ENCODE assay signal across 24 cellular contexts in genomic region chr9:121981118-121981883, GRCh38.
A peak's percentile ranks its signal among the peaks of the same experiment; 100 is the strongest.
DNase-seq lines count a peak whose midpoint lies in the region; ATAC-seq and TF ChIP-seq lines count a peak whose summit lies in the region.
"Had no signal": no experiment of that assay in that cellular context is flagged by ENCODE, and none has a peak within 500 bp of the region (broad histone marks: within the 10 kb centered on the region; RNA-seq: fewer than 3 reads in every experiment).

No MANE protein-coding gene starts in this region.

- H3K27me3 Mint-ChIP-seq in WTC11 (ENCODE audit: low read depth), result peaks cover 69% of the 10 kb centered on the region
- H3K27me3 Mint-ChIP-seq: CD4-positive, alpha-beta memory T cell; CD4-positive, CD25-positive, alpha-beta regulatory T cell; CD8-positive, alpha-beta memory T cell had no signal

- no peak overlapping the region for H3K4me3 ChIP-seq in HEK293 (ENCODE audit: low read depth, low read length)
- no peak overlapping the region for H3K4me3 ChIP-seq in liver (ENCODE audit: low read depth in 1 of 3, low read length in 3 of 3)
- H3K4me3 ChIP-seq: BLaER1, GM12878 had no signal

- H3K9me3 Mint-ChIP-seq in WTC11, result peaks cover 13% of the 10 kb centered on the region

- H3K27me3 ChIP-seq in liver (ENCODE audit: control insufficient read depth in 4 of 4, insufficient read depth in 4 of 4, low read length in 3 of 4), result no peaks in the 10 kb centered on the region
- H3K27me3 ChIP-seq: BE2C, BLaER1 had no signal

- no peak overlapping the region for H3K27ac ChIP-seq in HEK293 (ENCODE audit: extremely low read depth, low read depth, low read length)
- H3K27ac ChIP-seq in liver (ENCODE audit: low read depth in 1 of 2, low read length in 2 of 2), result no peak overlapping the region
- H3K27ac ChIP-seq: BLaER1 had no signal

- TF ChIP-seq CTCF in HEK293 (tag by site-specific recombination; IDR thresholded peaks at IDR 0.05) (no peak), liver (IDR thresholded peaks at IDR 0.05; ENCODE audit: low read depth, low read length, missing input control) (no peak), WTC11 (IDR thresholded peaks at IDR 0.05) (no peak)

- peaks cover 10% of the 10 kb centered on the region for H3K36me3 Mint-ChIP-seq in WTC11

- H3K4me1 Mint-ChIP-seq in WTC11, result no peaks in the 10 kb centered on the region
- H3K4me1 Mint-ChIP-seq: CD14-positive monocyte; CD4-positive, alpha-beta memory T cell; CD4-positive, CD25-positive, alpha-beta regulatory T cell; CD8-positive, alpha-beta memory T cell had no signal

- H3K9ac ChIP-seq in liver (ENCODE audit: low read depth in 1 of 2, low read length in 2 of 2), result no peak overlapping the region
- H3K9ac ChIP-seq: BLaER1 had no signal

- peak in 1 of 2 donors; percentile 12 for TF ChIP-seq RAD21 in liver (IDR thresholded peaks at IDR 0.05)

- DNase-seq in left lobe of liver (ENCODE audit: low spot score), result no peak
- no peak for DNase-seq in WTC11 (ENCODE audit: low spot score)
- no peak for DNase-seq in GM19240 (ENCODE audit: insufficient read length, low spot score)
- DNase-seq: 8988T; ACHN; BE2C; C1 segment of cervical spinal cord; CD4-positive, alpha-beta memory T cell; CD4-positive, CD25-positive, alpha-beta regulatory T cell; CD8-positive, alpha-beta memory T cell; COR-L47; DMS 273 treated with DMSO at 0.1 percent for 48 hours; DMS153; DMS53; DMS79; DND-41; EL; GDM1 had no signal

- peak; percentile 85 for ATAC-seq in left lobe of liver
- ATAC-seq in GM18870 (IDR thresholded peaks at IDR 0.05; ENCODE audit: unreplicated experiment), result no peak
- no peak for ATAC-seq in WTC11
- ATAC-seq: GM12878 had no signal

- H3K4me1 ChIP-seq in HEK293 (ENCODE audit: control insufficient read depth, insufficient read depth, low read length) (no peaks in the 10 kb centered on the region), liver (ENCODE audit: control insufficient read depth in 4 of 4, insufficient read depth in 4 of 4, low read length in 3 of 4) (peaks cover 0 to 8% (median 5%) of the 10 kb centered on the region in 4 donors)
- H3K4me1 ChIP-seq: BE2C had no signal

- WGBS in liver, result 71% methylated on average over 5 of the region's 5 CpGs

- CTCF ChIA-PET in HEK293 (lab: Yijun Ruan, JAX), result interaction anchor here (0.6 to 1.0 kb wide), 5 partner anchors 18 to 431 kb away, joined by 3 to 5 read pairs (median 3); no protein-coding TSS in a partner anchor
- CTCF ChIA-PET in WTC11 (lab: Charles Lee), result interaction anchor here (0.6 kb wide), 1 partner anchor 286 kb away, joined by 3 read pairs; no protein-coding TSS in a partner anchor

- H3K27ac Mint-ChIP-seq in WTC11, result no peak overlapping the region
- H3K27ac Mint-ChIP-seq: CD14-positive monocyte; CD4-positive, alpha-beta memory T cell; CD4-positive, CD25-positive, alpha-beta regulatory T cell; CD8-positive, alpha-beta memory T cell had no signal

- H3K36me3 ChIP-seq in HEK293 (ENCODE audit: control insufficient read depth in 2 of 2, insufficient read depth in 1 of 2, low read length in 2 of 2), result no peaks in the 10 kb centered on the region
- no peaks in the 10 kb centered on the region for H3K36me3 ChIP-seq in liver (ENCODE audit: control insufficient read depth in 4 of 4, insufficient read depth in 3 of 4, low read depth in 1 of 4, low read length in 3 of 4)
- H3K36me3 ChIP-seq: BLaER1 had no signal

- POLR2A ChIA-PET in HEK293 (lab: Yijun Ruan, JAX) (no interaction called here), WTC11 (lab: Charles Lee) (no interaction called here)

- H3K4me3 Mint-ChIP-seq in WTC11, result no peak overlapping the region
- H3K4me3 Mint-ChIP-seq: CD14-positive monocyte; CD4-positive, alpha-beta memory T cell; CD4-positive, CD25-positive, alpha-beta regulatory T cell; CD8-positive, alpha-beta memory T cell had no signal

- H3K9me3 ChIP-seq in HEK293 (ENCODE audit: control insufficient read depth, insufficient read depth, low read depth, low read length) (no peaks in the 10 kb centered on the region), liver (ENCODE audit: control insufficient read depth in 4 of 4, low read length in 3 of 4) (no peaks in the 10 kb centered on the region)
- H3K9me3 ChIP-seq: BE2C had no signal

TF ChIP-seq in HEK293, 187 proteins besides CTCF, POLR2A, EP300 and RAD21:
- TF ChIP-seq ZNF133 (tag by site-specific recombination; IDR thresholded peaks at IDR 0.05) (peak; percentile 88), ZBTB49 (tag by site-specific recombination; IDR thresholded peaks at IDR 0.05; ENCODE audit: low read depth) (no peak)

TF ChIP-seq in liver, 16 proteins besides CTCF, POLR2A, EP300 and RAD21 (continues in another document):
- no peak for TF ChIP-seq REST (IDR thresholded peaks at IDR 0.05)
- no peak for TF ChIP-seq EGR1 (IDR thresholded peaks at IDR 0.05; ENCODE audit: low read depth in 2 of 2)

TF ChIP-seq in WTC11, 78 proteins besides CTCF, POLR2A, EP300 and RAD21 (continues in another document):
- TF ChIP-seq ZBTB43 (CRISPR knock-in tag; IDR thresholded peaks at IDR 0.05), result no peak
- no peak for TF ChIP-seq ERG (CRISPR knock-in tag; IDR thresholded peaks at IDR 0.05)
- no peak for TF ChIP-seq STAT6 (CRISPR knock-in tag; conservative IDR thresholded peaks at IDR 0.05; ENCODE audit: low read depth)
- no peak for TF ChIP-seq ZNF416 (CRISPR knock-in tag; IDR thresholded peaks at IDR 0.05)
- TF ChIP-seq ATF3 (CRISPR knock-in tag; conservative IDR thresholded peaks at IDR 0.05), result no peak
- TF ChIP-seq ZNF263 (CRISPR knock-in tag; IDR thresholded peaks at IDR 0.05; ENCODE audit: low read depth), result no peak
- TF ChIP-seq ZNF423 (CRISPR knock-in tag; IDR thresholded peaks at IDR 0.05), result no peak
- no peak for TF ChIP-seq ZBTB21 (CRISPR knock-in tag; IDR thresholded peaks at IDR 0.05; ENCODE audit: borderline replicate concordance)
- TF ChIP-seq TCF7 (CRISPR knock-in tag; IDR thresholded peaks at IDR 0.05; ENCODE audit: low read depth), result no peak
